ENCODE assay signal across 8 cellular contexts in the genomic region with DNA sequence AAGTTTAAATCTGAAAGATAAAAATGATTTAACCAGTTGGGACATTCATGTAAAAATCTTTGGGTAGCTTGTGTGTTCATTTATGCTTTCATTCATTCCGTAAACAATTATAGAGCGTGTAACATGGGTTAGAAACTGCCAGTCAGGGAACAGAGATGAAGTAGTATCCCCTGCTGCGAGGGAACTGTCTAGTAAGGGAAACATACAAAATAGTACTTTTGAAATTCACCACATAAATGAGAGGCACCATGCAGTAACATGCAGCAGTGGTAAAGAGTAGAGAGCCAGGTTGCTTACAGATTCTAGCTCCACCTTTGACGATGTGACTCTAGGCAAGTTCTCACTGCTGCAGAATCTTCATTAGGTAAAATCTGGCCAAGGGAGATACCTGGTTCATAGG. TPM values are rescaled to one million over a fixed set of nuclear protein-coding genes. Genes with fewer than 3 reads are reported as not detected.
DNase-seq lines count a peak whose midpoint lies in the region; ATAC-seq and TF ChIP-seq lines count a peak whose summit lies in the region.

No MANE protein-coding gene starts in this region.

- H3F3A ChIP-seq in neural progenitor cell (ENCODE audit: low read depth) = peaks cover 23% of the 10 kb centered on the region

- H3K4me3 Mint-ChIP-seq in neural progenitor cell = peak overlapping the region; percentile 99

- no peak overlapping the region for H3K27ac ChIP-seq in coronary artery
- H3K27ac ChIP-seq in neural progenitor cell = no peak overlapping the region

- peak overlapping the region; percentile 96 for H3K4me3 ChIP-seq in NB4 (ENCODE audit: low read depth, low read length)
- peak overlapping the region; percentile 73 for H3K4me3 ChIP-seq in coronary artery
- H3K4me3 ChIP-seq in neural progenitor cell = peak overlapping the region; percentile 87

- peak overlapping the region; percentile 80 for H3K4me2 ChIP-seq in neural progenitor cell

- H3K27ac Mint-ChIP-seq in neural progenitor cell = peak overlapping the region; percentile 23

- peaks cover 6% of the 10 kb centered on the region for H3K27me3 Mint-ChIP-seq in neural progenitor cell (ENCODE audit: insufficient read depth, low read depth)

- H3K4me1 Mint-ChIP-seq in neural progenitor cell = peaks cover 38% of the 10 kb centered on the region

- no peaks in the 10 kb centered on the region for H3K9me3 Mint-ChIP-seq in neural progenitor cell

- no peak overlapping the region for H2AFZ ChIP-seq in neural progenitor cell (replicated peaks)

- DNase-seq in ELR (ENCODE audit: low read depth) = peak; percentile 29
- peak; percentile 5 for DNase-seq in NB4 (ENCODE audit: low read depth)
- no peak for DNase-seq in coronary artery (ENCODE audit: low spot score)
- peak; percentile 6 for DNase-seq in neural progenitor cell (ENCODE audit: low spot score)
- DNase-seq in GDM1 (lab: John Stamatoyannopoulos, UW) = no peak
- DNase-seq in activated effector memory CD4-positive, alpha-beta T cell treated with Interleukin-2 at 50 U/mL for 16 hours = no peak
- no peak for DNase-seq in SKM-1 (lab: John Stamatoyannopoulos, UW; ENCODE audit: unreplicated experiment)

- no peaks in the 10 kb centered on the region for H3K36me3 Mint-ChIP-seq in neural progenitor cell

- no peaks in the 10 kb centered on the region for H3K9me3 ChIP-seq in neural progenitor cell (ENCODE audit: low read depth)

- no peak for ATAC-seq in HG02973 (IDR thresholded peaks at IDR 0.05; ENCODE audit: unreplicated experiment)

- H3K9ac ChIP-seq in neural progenitor cell = peak overlapping the region; percentile 97

- H3K36me3 ChIP-seq in neural progenitor cell = no peaks in the 10 kb centered on the region

- no peaks in the 10 kb centered on the region for H3K27me3 ChIP-seq in neural progenitor cell

- no peak for TF ChIP-seq CTCF in NB4 (IDR thresholded peaks at IDR 0.05; ENCODE audit: low read depth, low read length)
- TF ChIP-seq CTCF in coronary artery (IDR thresholded peaks at IDR 0.05) = no peak
- TF ChIP-seq CTCF in neural progenitor cell (IDR thresholded peaks at IDR 0.05) = no peak

- H4K20me1 ChIP-seq in neural progenitor cell (ENCODE audit: low read depth) = peaks cover 7% of the 10 kb centered on the region

- peaks cover 90% of the 10 kb centered on the region for H3K79me2 ChIP-seq in neural progenitor cell (ENCODE audit: low read depth)

- peaks cover 32% of the 10 kb centered on the region for H3K4me1 ChIP-seq in neural progenitor cell

- TF ChIP-seq POLR2A in NB4 (IDR thresholded peaks at IDR 0.05; ENCODE audit: extremely low read depth, insufficient read length) = no peak

RNA-seq across cellular contexts. Expression of a gene that starts 0.9 kb away (rescaled TPM):
- total RNA-seq in neural progenitor cell (ENCODE audit: low replicate concordance) = 52.3 and 89.0 TPM in 2 replicates

RNA-seq across cellular contexts. Expression of a gene that starts 1.2 kb away (rescaled TPM):
- total RNA-seq in neural progenitor cell (ENCODE audit: low replicate concordance) = 44.4 and 66.5 TPM in 2 replicates

Comparison
In these comparisons a context has a peak if more than half of its experiments do, and no peak if none do; other contexts are left out.
1. DNase-seq: peak in ELR (single experiment), NB4 (single experiment) and neural progenitor cell (single experiment); none in coronary artery (single experiment), GDM1 (single experiment), activated effector memory CD4-positive, alpha-beta T cell treated with Interleukin-2 at 50 U/mL for 16 hours (single experiment) and SKM-1 (single experiment).
2. Peak in every context shown above with its lines, with median percentiles within 50 percentile points of each other: H3K4me3 ChIP-seq.